ENCODE assay signal across 27 cellular contexts in the genomic region with DNA sequence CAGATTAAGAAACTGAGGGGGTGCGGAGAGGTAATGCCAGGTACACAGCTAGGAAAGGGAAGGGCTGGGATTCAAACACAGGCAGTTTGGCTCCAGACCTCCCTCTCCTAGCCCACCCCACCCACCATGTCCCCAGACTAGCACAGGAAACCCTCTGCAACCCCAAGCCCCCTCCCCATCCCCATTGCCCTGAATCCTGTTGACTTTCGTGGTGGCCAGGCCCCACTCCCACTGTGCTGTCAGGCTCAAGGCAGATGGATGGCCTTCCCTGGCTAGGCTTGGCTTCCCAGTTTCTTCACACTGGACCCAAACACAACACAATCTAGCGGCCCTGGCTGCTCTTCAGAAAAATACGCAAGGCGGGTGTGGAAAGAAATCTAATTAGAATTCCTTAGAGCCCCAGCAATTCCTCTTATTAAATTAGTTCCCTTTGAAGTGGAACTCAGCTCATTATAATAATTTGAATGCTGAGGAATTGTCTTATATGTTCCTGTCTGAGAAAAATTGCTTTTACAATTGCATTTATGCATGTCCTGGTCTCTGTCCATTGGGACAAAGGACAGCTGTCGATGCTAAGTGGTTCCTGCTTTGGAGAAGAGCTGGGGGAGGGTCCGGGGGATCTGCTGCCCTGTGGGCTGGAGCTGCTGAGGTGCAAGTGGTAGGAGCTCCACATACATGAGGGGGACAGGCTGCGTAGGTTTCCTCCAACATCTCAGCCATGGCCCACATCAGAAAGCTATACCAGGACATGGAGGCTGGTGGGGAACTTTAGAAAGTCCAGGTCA.
"Had no signal": no experiment of that assay in that cellular context is flagged by ENCODE, and none has a peak within 500 bp of the region (broad histone marks: within the 10 kb centered on the region; RNA-seq: fewer than 3 reads in every experiment).

No MANE protein-coding gene starts in this region.

- H3K4me1 Mint-ChIP-seq: activated naive CD4-positive, alpha-beta T cell treated with anti-CD3 and anti-CD28 coated beads, Interleukin-2, amount 50 U/mL, for 24 hours; immature natural killer cell had no signal

- H3K27me3 ChIP-seq: body of pancreas, cardiac muscle cell, neutrophil, vagina had no signal

- H3K36me3 Mint-ChIP-seq: activated naive CD4-positive, alpha-beta T cell treated with anti-CD3 and anti-CD28 coated beads, Interleukin-2, amount 50 U/mL, for 24 hours; immature natural killer cell; natural killer cell treated with Interleukin-12 subunit alpha and Interleukin-12 subunit beta and Interleukin-15 and Interleukin-18, amount 100 ng/mL, for 72 hours; stimulated activated memory B cell treated with anti-CD40 and anti-IgM and Interleukin-4, amounts not matched to agents 10 μg/mL and 1 μg/mL and 100 μg/mL, for 72 hours had no signal

- H3K4me3 Mint-ChIP-seq: activated naive CD4-positive, alpha-beta T cell treated with anti-CD3 and anti-CD28 coated beads, Interleukin-2, amount 50 U/mL, for 24 hours; activated T-helper 1 cell treated with anti-CD3 and anti-CD28 coated beads, Interleukin-12 subunit alpha, Interleukin-12 subunit beta, Interleukin-2, Interleukin-4 antibody, amounts not matched to agents 30 ng/mL and 10 ng/mL and 1 ng/mL, durations not matched to agents 14 hours and 24 hours and 36 hours; immature natural killer cell; natural killer cell treated with Interleukin-12 subunit alpha and Interleukin-12 subunit beta and Interleukin-15 and Interleukin-18, amount 100 ng/mL, for 72 hours; stimulated activated memory B cell treated with anti-CD40 and anti-IgM and Interleukin-4, amounts not matched to agents 10 μg/mL and 1 μg/mL and 100 μg/mL, for 72 hours; T-helper 1 cell treated with Interleukin-12 subunit alpha and Interleukin-12 subunit beta and Interleukin-4 antibody, amounts not matched to agents 30 μg/mL and 1 μg/mL, for 36 hours had no signal

- H3K36me3 ChIP-seq: cardiac muscle cell, left lung, neutrophil, stomach, suprapubic skin, transverse colon, vagina had no signal

- ATAC-seq: body of pancreas; left lung; natural killer cell treated with Interleukin-12 subunit alpha and Interleukin-12 subunit beta and Interleukin-15 and Interleukin-18, amount 100 ng/mL, for 72 hours; sciatic nerve; stimulated activated memory B cell treated with anti-CD40 and anti-IgM and Interleukin-4, amounts not matched to agents 10 μg/mL and 1 μg/mL and 100 μg/mL, for 72 hours had no signal

- H3K4me1 ChIP-seq: body of pancreas, parathyroid adenoma, stomach, transverse colon, vagina had no signal

- H3K4me3 ChIP-seq: body of pancreas, cardiac muscle cell, left lung, stomach, suprapubic skin, transverse colon, vagina had no signal

- DNase-seq: activated CD4-positive, alpha-beta T cell treated with anti-CD3 and anti-CD28 coated beads for 4 hours; activated CD4-positive, alpha-beta T cell treated with anti-CD3 and anti-CD28 coated beads, Interleukin-2, amount 50 U/mL, for 48 hours; activated CD4-positive, CD25-positive, alpha-beta regulatory T cell; activated gamma-delta T cell; anterior cingulate cortex; body of pancreas; erythroblast; foreskin fibroblast; immature natural killer cell; left lung; midbrain; small intestine; stimulated activated CD4-positive, alpha-beta T cell treated with anti-CD3 and anti-CD28 coated beads, Interleukin-2, amount 100 ng/mL, for 24 hours; stomach; T1000; transverse colon had no signal

- H3K9ac ChIP-seq: parathyroid adenoma had no signal

- H3K27ac ChIP-seq: body of pancreas, cardiac muscle cell, left lung, neutrophil, parathyroid adenoma, stomach, suprapubic skin, transverse colon, vagina had no signal

- H3K9me3 Mint-ChIP-seq: activated naive CD4-positive, alpha-beta T cell treated with anti-CD3 and anti-CD28 coated beads, Interleukin-2, amount 50 U/mL, for 24 hours; activated T-helper 1 cell treated with anti-CD3 and anti-CD28 coated beads, Interleukin-12 subunit alpha, Interleukin-12 subunit beta, Interleukin-2, Interleukin-4 antibody, amounts not matched to agents 30 ng/mL and 10 ng/mL and 1 ng/mL, durations not matched to agents 14 hours and 24 hours and 36 hours; immature natural killer cell; natural killer cell treated with Interleukin-12 subunit alpha and Interleukin-12 subunit beta and Interleukin-15 and Interleukin-18, amount 100 ng/mL, for 72 hours; stimulated activated memory B cell treated with anti-CD40 and anti-IgM and Interleukin-4, amounts not matched to agents 10 μg/mL and 1 μg/mL and 100 μg/mL, for 72 hours; T-helper 1 cell treated with Interleukin-12 subunit alpha and Interleukin-12 subunit beta and Interleukin-4 antibody, amounts not matched to agents 30 μg/mL and 1 μg/mL, for 36 hours had no signal

- H3K27ac Mint-ChIP-seq: activated naive CD4-positive, alpha-beta T cell treated with anti-CD3 and anti-CD28 coated beads, Interleukin-2, amount 50 U/mL, for 24 hours; activated T-helper 1 cell treated with anti-CD3 and anti-CD28 coated beads, Interleukin-12 subunit alpha, Interleukin-12 subunit beta, Interleukin-2, Interleukin-4 antibody, amounts not matched to agents 30 ng/mL and 10 ng/mL and 1 ng/mL, durations not matched to agents 14 hours and 24 hours and 36 hours; immature natural killer cell; natural killer cell treated with Interleukin-12 subunit alpha and Interleukin-12 subunit beta and Interleukin-15 and Interleukin-18, amount 100 ng/mL, for 72 hours; stimulated activated memory B cell treated with anti-CD40 and anti-IgM and Interleukin-4, amounts not matched to agents 10 μg/mL and 1 μg/mL and 100 μg/mL, for 72 hours; T-helper 1 cell treated with Interleukin-12 subunit alpha and Interleukin-12 subunit beta and Interleukin-4 antibody, amounts not matched to agents 30 μg/mL and 1 μg/mL, for 36 hours had no signal

- H3K9me3 ChIP-seq: body of pancreas, left lung, neutrophil, stomach, suprapubic skin, transverse colon, vagina had no signal
